ENCODE assay signal across 1 cellular context in the genomic region with DNA sequence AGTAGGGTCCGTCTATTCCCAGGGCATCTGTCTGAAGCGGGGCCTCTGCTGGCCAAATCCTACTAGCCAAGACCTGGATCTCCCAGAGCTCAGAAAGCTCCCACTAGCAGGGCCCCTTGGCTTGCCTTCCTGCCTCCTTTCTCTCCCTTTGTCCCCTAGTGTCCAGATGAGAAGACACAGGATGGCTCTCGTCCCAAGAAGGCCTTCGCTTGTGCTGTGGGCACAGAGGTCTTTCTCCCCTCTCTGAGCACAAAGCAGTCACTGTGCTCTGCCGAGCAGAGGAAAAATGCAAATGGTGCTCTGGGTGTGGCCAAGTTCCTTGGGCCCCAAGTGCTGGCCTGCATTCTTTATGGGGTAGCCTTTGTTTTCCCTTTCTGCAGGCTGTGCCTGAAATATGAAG.
TF ChIP-seq lines count a peak whose summit lies in the region.

No MANE protein-coding gene starts in this region.

TF ChIP-seq in SK-N-SH, 30 proteins besides CTCF, POLR2A, EP300 and RAD21 (continued from another document):
- no peak for TF ChIP-seq USF2 (IDR thresholded peaks at IDR 0.05; ENCODE audit: borderline replicate concordance, low read depth, low read length)
